In genomic region chr10:106213493-106213892, GRCh38 we compare ENCODE assay signal across 28 cellular contexts.
"Had no signal": no experiment of that assay in that cellular context is flagged by ENCODE, and none has a peak within 500 bp of the region (broad histone marks: within the 10 kb centered on the region; RNA-seq: fewer than 3 reads in every experiment).

No MANE protein-coding gene starts in this region.

- DNase-seq: colonic mucosa; cortex of kidney; dermis blood vessel endothelial cell; dorsolateral prefrontal cortex; effector CD4-positive, alpha-beta T cell; effector CD8-positive, alpha-beta T cell; effector memory CD4-positive, alpha-beta T cell; effector memory CD8-positive, alpha-beta T cell; endodermal cell; erythroblast; esophagus squamous epithelium; foreskin fibroblast; foreskin keratinocyte; foreskin melanocyte; gastrocnemius medialis; glutamatergic neuron; head of caudate nucleus; heart left ventricle; heart right ventricle had no signal

- H3K36me3 ChIP-seq: colonic mucosa, esophagus muscularis mucosa, esophagus squamous epithelium, gastrocnemius medialis, gastroesophageal sphincter, heart left ventricle, heart right ventricle had no signal

- ATAC-seq: effector memory CD8-positive, alpha-beta T cell; esophagus mucosa; foreskin keratinocyte; gastrocnemius medialis; gastroesophageal sphincter; heart left ventricle; heart right ventricle had no signal

- FAIRE-seq: colon, endometrium, endothelial cell of umbilical vein, frontal cortex had no signal

- H3K4me1 ChIP-seq: colonic mucosa, esophagus muscularis mucosa, esophagus squamous epithelium, foreskin keratinocyte, gastrocnemius medialis, gastroesophageal sphincter had no signal

- H3K27ac ChIP-seq: colonic mucosa, coronary artery, dorsolateral prefrontal cortex, epithelial cell of prostate, esophagus muscularis mucosa, esophagus squamous epithelium, foreskin keratinocyte, gastrocnemius medialis, gastroesophageal sphincter, heart left ventricle, heart right ventricle had no signal

- H3K4me3 ChIP-seq: colonic mucosa, coronary artery, dorsolateral prefrontal cortex, esophagus muscularis mucosa, esophagus squamous epithelium, gastrocnemius medialis, gastroesophageal sphincter, heart left ventricle, heart right ventricle had no signal

- H3K9me3 ChIP-seq: colonic mucosa, esophagus muscularis mucosa, esophagus squamous epithelium, gastrocnemius medialis, gastroesophageal sphincter, heart left ventricle, heart right ventricle had no signal

- H3K27me3 ChIP-seq: colonic mucosa, dorsolateral prefrontal cortex, esophagus muscularis mucosa, esophagus squamous epithelium, foreskin keratinocyte, gastrocnemius medialis, gastroesophageal sphincter, heart left ventricle, heart right ventricle had no signal
